In genomic region chr2:218732052-218732760, GRCh38 we compare ENCODE assay signal across 12 cellular contexts. TPM values are rescaled to one million over a fixed set of nuclear protein-coding genes. Genes with fewer than 3 reads are reported as not detected.
DNase-seq lines count a peak whose midpoint lies in the region; ATAC-seq and TF ChIP-seq lines count a peak whose summit lies in the region.
"Had no signal": no experiment of that assay in that cellular context is flagged by ENCODE, and none has a peak within 500 bp of the region (broad histone marks: within the 10 kb centered on the region; RNA-seq: fewer than 3 reads in every experiment).

No MANE protein-coding gene starts in this region.

- H4K20me1 ChIP-seq in GM23338 (replicated peaks; ENCODE audit: insufficient read depth): peaks cover 24% of the 10 kb centered on the region

- no peak overlapping the region for H2AFZ ChIP-seq in GM23338

- DNase-seq in GM23338 (ENCODE audit: low spot score): no peak
- peak in 1 of 7 donors; percentile 25 for DNase-seq in adrenal gland
- DNase-seq in activated CD8-positive, alpha-beta memory T cell treated with anti-CD3 and anti-CD28 coated beads for 24 hours: no peak
- DNase-seq in NCI-H1048 (lab: John Stamatoyannopoulos, UW): no peak
- DNase-seq in foreskin melanocyte: no peak
- DNase-seq: activated naive CD4-positive, alpha-beta T cell treated with anti-CD3 and anti-CD28 coated beads, Interleukin-2, amount 50 U/mL, for 16 hours; naive thymus-derived CD8-positive, alpha-beta T cell; NCI-H510A had no signal

- H3K9me2 ChIP-seq in GM23338 (ENCODE audit: insufficient read depth): no peaks in the 10 kb centered on the region

- H3K4me1 Mint-ChIP-seq in GM23338: peaks cover 32% of the 10 kb centered on the region

- H3K36me3 ChIP-seq in GM23338 (ENCODE audit: insufficient read depth): peaks cover 4% of the 10 kb centered on the region; the same call in 1 of the 2 replicates
- H3K36me3 ChIP-seq in adrenal gland (replicated peaks in 1 of 2): peaks cover 0 to under 1% of the 10 kb centered on the region in 2 donors
- H3K36me3 ChIP-seq in iPS-20b (ENCODE audit: insufficient read depth, low read depth, low read length): peaks cover 34% of the 10 kb centered on the region

- TF ChIP-seq CTCF in GM23338 (conservative IDR thresholded peaks at IDR 0.05; ENCODE audit: low read depth in 2 of 2): no peak
- no peak for TF ChIP-seq CTCF in adrenal gland (IDR thresholded peaks at IDR 0.05)

- H3K4me1 ChIP-seq in GM23338 (ENCODE audit: insufficient read depth): peaks cover 21% of the 10 kb centered on the region
- H3K4me1 ChIP-seq in adrenal gland (replicated peaks in 1 of 2): peaks cover 17 to 38% of the 10 kb centered on the region in 2 donors
- H3K4me1 ChIP-seq in iPS-20b (ENCODE audit: insufficient read depth, low read length): peaks cover 25% of the 10 kb centered on the region
- H3K4me1 ChIP-seq: BLaER1 had no signal

- 93 to 95% (median 94%) methylated on average over 5 of the region's 5 CpGs for WGBS in adrenal gland, 4 donors

- H3K4me3 Mint-ChIP-seq in GM23338: 0 out of 3 replicates have a peak overlapping the region, but pooled peaks have one; percentile 5
- H3K4me3 Mint-ChIP-seq: naive thymus-derived CD8-positive, alpha-beta T cell had no signal

- intact Hi-C loops in adrenal gland (cut with DNase I): no loop called here

- no peaks in the 10 kb centered on the region for H3K27me3 ChIP-seq in GM23338 (ENCODE audit: insufficient read depth)
- no peaks in the 10 kb centered on the region for H3K27me3 ChIP-seq in adrenal gland
- no peaks in the 10 kb centered on the region for H3K27me3 ChIP-seq in iPS-20b (ENCODE audit: insufficient read depth, low read length)
- H3K27me3 ChIP-seq: BLaER1 had no signal

- H3F3A ChIP-seq in GM23338 (replicated peaks; ENCODE audit: low read depth): no peaks in the 10 kb centered on the region

- H3K9ac ChIP-seq in iPS-20b (ENCODE audit: low read depth, low read length): peak overlapping the region; percentile 21; the same call in 1 of the 2 replicates
- H3K9ac ChIP-seq: BLaER1 had no signal

- H3K79me2 ChIP-seq in GM23338 (replicated peaks; ENCODE audit: insufficient read depth): peaks cover 78% of the 10 kb centered on the region

- H3K9me3 Mint-ChIP-seq in GM23338: peaks cover 13% of the 10 kb centered on the region

- H3K4me3 ChIP-seq in GM23338 (no peak overlapping the region), adrenal gland (no peak overlapping the region), iPS-20b (ENCODE audit: low read length) (peak overlapping the region; percentile 22; the same call in 1 of the 2 replicates), skin epidermis (no peak overlapping the region)
- H3K4me3 ChIP-seq: BLaER1 had no signal

- peak overlapping the region; percentile 91 for H3K27ac Mint-ChIP-seq in GM23338
- H3K27ac Mint-ChIP-seq: naive thymus-derived CD8-positive, alpha-beta T cell had no signal

- H3K27me3 Mint-ChIP-seq in GM23338 (ENCODE audit: insufficient read depth, low read depth, poor library complexity): peaks cover 3% of the 10 kb centered on the region
- H3K27me3 Mint-ChIP-seq: naive thymus-derived CD8-positive, alpha-beta T cell had no signal

- H3K9me3 ChIP-seq in adrenal gland (replicated peaks in 1 of 3) (peaks cover 0 to 4% (median 3%) of the 10 kb centered on the region in 3 donors), iPS-20b (ENCODE audit: insufficient read depth, low read depth, low read length) (0 out of 2 replicates have a peak, but pooled peaks cover 3% of the 10 kb centered on the region)

- H3K4me2 ChIP-seq in GM23338: peak overlapping the region; percentile 3
- H3K4me2 ChIP-seq: BLaER1 had no signal

- H3K27ac ChIP-seq in GM23338 (ENCODE audit: low read depth): peak overlapping the region; percentile 71
- H3K27ac ChIP-seq in adrenal gland: peak overlapping the region; percentile 46 to 95 (median 86)
- peak overlapping the region; percentile 10 for H3K27ac ChIP-seq in iPS-20b (ENCODE audit: low read length)
- H3K27ac ChIP-seq in skin epidermis: peak overlapping the region in 19 of 21 experiments; percentile 33 to 88 (median 69)
- H3K27ac ChIP-seq: BLaER1 had no signal

- ATAC-seq in GM23338: no peak
- ATAC-seq in GM18498 (IDR thresholded peaks at IDR 0.05; ENCODE audit: unreplicated experiment): no peak
- ATAC-seq: naive thymus-derived CD8-positive, alpha-beta T cell had no signal

- H3K36me3 Mint-ChIP-seq in GM23338 (ENCODE audit: low read depth): peaks cover 29% of the 10 kb centered on the region

- no peak for TF ChIP-seq POLR2A in adrenal gland (IDR thresholded peaks at IDR 0.05)

TF ChIP-seq in GM23338, 12 proteins besides CTCF, POLR2A, EP300 and RAD21 (continues in another document):
- TF ChIP-seq ZNF114 (CRISPR knock-in tag; IDR thresholded peaks at IDR 0.05) (no peak), JUNB (IDR thresholded peaks at IDR 0.05; ENCODE audit: unreplicated experiment) (no peak), EZH2phosphoT487 (IDR thresholded peaks at IDR 0.05; ENCODE audit: unreplicated experiment) (no peak), POLR2AphosphoS5 (IDR thresholded peaks at IDR 0.05; ENCODE audit: low read depth) (no peak), CREB1 (CRISPR knock-in tag; IDR thresholded peaks at IDR 0.05; ENCODE audit: low read depth) (no peak), NANOG (IDR thresholded peaks at IDR 0.05; ENCODE audit: borderline replicate concordance) (no peak), ZNF331 (CRISPR knock-in tag; IDR thresholded peaks at IDR 0.05; ENCODE audit: low read depth) (no peak), EZH2 (IDR thresholded peaks at IDR 0.05; ENCODE audit: low read depth, unreplicated experiment) (no peak), STAT1 (IDR thresholded peaks at IDR 0.05; ENCODE audit: unreplicated experiment) (no peak)
- TF ChIP-seq, protein P1, sequence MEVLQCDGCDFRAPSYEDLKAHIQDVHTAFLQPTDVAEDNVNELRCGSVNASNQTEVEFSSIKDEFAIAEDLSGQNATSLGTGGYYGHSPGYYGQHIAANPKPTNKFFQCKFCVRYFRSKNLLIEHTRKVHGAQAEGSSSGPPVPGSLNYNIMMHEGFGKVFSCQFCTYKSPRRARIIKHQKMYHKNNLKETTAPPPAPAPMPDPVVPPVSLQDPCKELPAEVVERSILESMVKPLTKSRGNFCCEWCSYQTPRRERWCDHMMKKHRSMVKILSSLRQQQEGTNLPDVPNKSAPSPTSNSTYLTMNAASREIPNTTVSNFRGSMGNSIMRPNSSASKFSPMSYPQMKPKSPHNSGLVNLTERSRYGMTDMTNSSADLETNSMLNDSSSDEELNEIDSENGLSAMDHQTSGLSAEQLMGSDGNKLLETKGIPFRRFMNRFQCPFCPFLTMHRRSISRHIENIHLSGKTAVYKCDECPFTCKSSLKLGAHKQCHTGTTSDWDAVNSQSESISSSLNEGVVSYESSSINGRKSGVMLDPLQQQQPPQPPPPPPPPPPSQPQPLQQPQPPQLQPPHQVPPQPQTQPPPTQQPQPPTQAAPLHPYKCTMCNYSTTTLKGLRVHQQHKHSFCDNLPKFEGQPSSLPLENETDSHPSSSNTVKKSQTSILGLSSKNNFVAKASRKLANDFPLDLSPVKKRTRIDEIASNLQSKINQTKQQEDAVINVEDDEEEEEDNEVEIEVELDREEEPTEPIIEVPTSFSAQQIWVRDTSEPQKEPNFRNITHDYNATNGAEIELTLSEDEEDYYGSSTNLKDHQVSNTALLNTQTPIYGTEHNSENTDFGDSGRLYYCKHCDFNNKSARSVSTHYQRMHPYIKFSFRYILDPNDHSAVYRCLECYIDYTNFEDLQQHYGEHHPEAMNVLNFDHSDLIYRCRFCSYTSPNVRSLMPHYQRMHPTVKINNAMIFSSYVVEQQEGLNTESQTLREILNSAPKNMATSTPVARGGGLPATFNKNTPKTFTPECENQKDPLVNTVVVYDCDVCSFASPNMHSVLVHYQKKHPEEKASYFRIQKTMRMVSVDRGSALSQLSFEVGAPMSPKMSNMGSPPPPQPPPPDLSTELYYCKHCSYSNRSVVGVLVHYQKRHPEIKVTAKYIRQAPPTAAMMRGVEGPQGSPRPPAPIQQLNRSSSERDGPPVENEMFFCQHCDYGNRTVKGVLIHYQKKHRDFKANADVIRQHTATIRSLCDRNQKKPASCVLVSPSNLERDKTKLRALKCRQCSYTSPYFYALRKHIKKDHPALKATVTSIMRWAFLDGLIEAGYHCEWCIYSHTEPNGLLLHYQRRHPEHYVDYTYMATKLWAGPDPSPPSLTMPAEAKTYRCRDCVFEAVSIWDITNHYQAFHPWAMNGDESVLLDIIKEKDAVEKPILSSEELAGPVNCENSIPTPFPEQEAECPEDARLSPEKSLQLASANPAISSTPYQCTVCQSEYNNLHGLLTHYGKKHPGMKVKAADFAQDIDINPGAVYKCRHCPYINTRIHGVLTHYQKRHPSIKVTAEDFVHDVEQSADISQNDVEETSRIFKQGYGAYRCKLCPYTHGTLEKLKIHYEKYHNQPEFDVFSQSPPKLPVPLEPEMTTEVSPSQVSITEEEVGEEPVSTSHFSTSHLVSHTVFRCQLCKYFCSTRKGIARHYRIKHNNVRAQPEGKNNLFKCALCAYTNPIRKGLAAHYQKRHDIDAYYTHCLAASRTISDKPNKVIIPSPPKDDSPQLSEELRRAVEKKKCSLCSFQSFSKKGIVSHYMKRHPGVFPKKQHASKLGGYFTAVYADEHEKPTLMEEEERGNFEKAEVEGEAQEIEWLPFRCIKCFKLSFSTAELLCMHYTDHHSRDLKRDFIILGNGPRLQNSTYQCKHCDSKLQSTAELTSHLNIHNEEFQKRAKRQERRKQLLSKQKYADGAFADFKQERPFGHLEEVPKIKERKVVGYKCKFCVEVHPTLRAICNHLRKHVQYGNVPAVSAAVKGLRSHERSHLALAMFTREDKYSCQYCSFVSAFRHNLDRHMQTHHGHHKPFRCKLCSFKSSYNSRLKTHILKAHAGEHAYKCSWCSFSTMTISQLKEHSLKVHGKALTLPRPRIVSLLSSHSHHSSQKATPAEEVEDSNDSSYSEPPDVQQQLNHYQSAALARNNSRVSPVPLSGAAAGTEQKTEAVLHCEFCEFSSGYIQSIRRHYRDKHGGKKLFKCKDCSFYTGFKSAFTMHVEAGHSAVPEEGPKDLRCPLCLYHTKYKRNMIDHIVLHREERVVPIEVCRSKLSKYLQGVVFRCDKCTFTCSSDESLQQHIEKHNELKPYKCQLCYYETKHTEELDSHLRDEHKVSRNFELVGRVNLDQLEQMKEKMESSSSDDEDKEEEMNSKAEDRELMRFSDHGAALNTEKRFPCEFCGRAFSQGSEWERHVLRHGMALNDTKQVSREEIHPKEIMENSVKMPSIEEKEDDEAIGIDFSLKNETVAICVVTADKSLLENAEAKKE (CRISPR knock-in tag; IDR thresholded peaks at IDR 0.05): no peak

RNA-seq across cellular contexts. Expression of gene TTLL4, which starts 21.6 kb away (rescaled TPM):
- 77.8 and 86.9 TPM in 2 replicates for total RNA-seq in GM23338 (2014; rRNA removed; shearing (Covaris generic))
- 48.7 and 53.5 TPM in 2 replicates for polyA plus RNA-seq in GM23338 (2016; fragmentation: Nextera tagmentation; extraction: Ambion mirVana)
- total RNA-seq in adrenal gland: 10 to 100 TPM; 10.6 to 51.4 (median 23.5) TPM
- polyA plus RNA-seq in adrenal gland: 10 to 100 TPM; 22.5 to 65.4 (median 36.8) TPM

RNA-seq across cellular contexts. Expression of gene CYP27A1, which starts 49.7 kb away (rescaled TPM):
- 4.2 and 6.9 TPM in 2 replicates for total RNA-seq in GM23338 (2014; rRNA removed; shearing (Covaris generic))
- polyA plus RNA-seq in GM23338 (2016; fragmentation: Nextera tagmentation; extraction: Ambion mirVana) (2.0 and 2.2 TPM in 2 replicates), adrenal gland (10 to 100 TPM; 29.1 to 75.5 (median 45.8) TPM)
- total RNA-seq in adrenal gland: 100 to 1,000 TPM in 4 of 8 donors, 10 to 100 TPM in 4; 47.3 to 124 (median 99.5) TPM

Comparison
In these comparisons a context has a peak if more than half of its experiments do, and no peak if none do; other contexts are left out.
1. H3K27ac ChIP-seq: peak in every context shown above with its lines; median percentile 86 in adrenal gland; 71 in GM23338; 69 in skin epidermis; 10 in iPS-20b.